ENCODE assay signal across 8 cellular contexts in genomic region chr21:38355992-38356781, GRCh38.
DNase-seq lines count a peak whose midpoint lies in the region; ATAC-seq and TF ChIP-seq lines count a peak whose summit lies in the region.

No MANE protein-coding gene starts in this region.

- H3K9me2 ChIP-seq in PC-3 (replicated peaks; ENCODE audit: low read length) = no peaks in the 10 kb centered on the region

- H3K4me3 Mint-ChIP-seq in activated T-cell treated with anti-CD3 and anti-CD28 coated beads, Interleukin-2, amount 50 U/mL, for 24 hours = no peak overlapping the region
- H3K4me3 Mint-ChIP-seq in nephron progenitor cell = no peak overlapping the region

- H3K27ac ChIP-seq in PC-3 (ENCODE audit: low read length) = no peak overlapping the region
- no peak overlapping the region for H3K27ac ChIP-seq in fibroblast of lung (ENCODE audit: insufficient read depth, low read length)
- no peak overlapping the region for H3K27ac ChIP-seq in stomach

- no peaks in the 10 kb centered on the region for H3K36me3 ChIP-seq in PC-3 (ENCODE audit: low read depth, low read length)
- no peaks in the 10 kb centered on the region for H3K36me3 ChIP-seq in fibroblast of lung (ENCODE audit: control insufficient read depth, insufficient read depth, low read length)
- no peaks in the 10 kb centered on the region for H3K36me3 ChIP-seq in stomach

- no peaks in the 10 kb centered on the region for H3F3A ChIP-seq in PC-3 (ENCODE audit: low read length, unreplicated experiment)

- peaks cover 7% of the 10 kb centered on the region for H3K27me3 Mint-ChIP-seq in activated T-cell treated with anti-CD3 and anti-CD28 coated beads, Interleukin-2, amount 50 U/mL, for 24 hours
- H3K27me3 Mint-ChIP-seq in nephron progenitor cell (ENCODE audit: low read depth, poor library complexity) = peaks cover 18% of the 10 kb centered on the region

- POLR2A ChIA-PET in PC-3 (lab: Charles Lee; ENCODE audit: unreplicated experiment) = no interaction called here

- H2AFZ ChIP-seq in PC-3 (ENCODE audit: low read length) (peak overlapping the region; percentile 24; the same call in 1 of the 2 replicates), fibroblast of lung (ENCODE audit: low read length) (no peak overlapping the region)

- no TSS peak for BruUV-seq in PC-3 (replicated peaks; lab: Mats Ljungman, UMichigan)

- peaks cover 14% of the 10 kb centered on the region for H3K4me1 ChIP-seq in PC-3 (ENCODE audit: insufficient read depth, low read length)
- peaks cover 15% of the 10 kb centered on the region for H3K4me1 ChIP-seq in fibroblast of lung (ENCODE audit: control insufficient read depth, extremely low read depth, insufficient read depth, low read length)
- peaks cover 13 to 24% (median 19%) of the 10 kb centered on the region in 4 donors for H3K4me1 ChIP-seq in stomach

- no peaks in the 10 kb centered on the region for H3K27me3 ChIP-seq in PC-3 (ENCODE audit: low read length)
- no peaks in the 10 kb centered on the region for H3K27me3 ChIP-seq in fibroblast of lung (ENCODE audit: control insufficient read depth, insufficient read depth, low read length)
- peaks cover 0 to 12% (median 0%) of the 10 kb centered on the region in 3 donors for H3K27me3 ChIP-seq in stomach

- H3K27ac Mint-ChIP-seq in activated T-cell treated with anti-CD3 and anti-CD28 coated beads, Interleukin-2, amount 50 U/mL, for 24 hours = no peak overlapping the region
- H3K27ac Mint-ChIP-seq in nephron progenitor cell = no peak overlapping the region

- H3K4me1 Mint-ChIP-seq in activated T-cell treated with anti-CD3 and anti-CD28 coated beads, Interleukin-2, amount 50 U/mL, for 24 hours (ENCODE audit: low read depth) = peaks cover 14% of the 10 kb centered on the region
- peaks cover 43% of the 10 kb centered on the region for H3K4me1 Mint-ChIP-seq in nephron progenitor cell

- H3K79me2 ChIP-seq in PC-3 (ENCODE audit: low read length) = no peaks in the 10 kb centered on the region
- H3K79me2 ChIP-seq in fibroblast of lung (ENCODE audit: control insufficient read depth, insufficient read depth, low read length) = no peaks in the 10 kb centered on the region

- CTCF ChIA-PET in PC-3 (lab: Charles Lee) = interaction anchor here (1.1 kb wide), 1 partner anchor 656 kb away, joined by 3 read pairs; no protein-coding TSS in a partner anchor

- no peaks in the 10 kb centered on the region for H3K36me3 Mint-ChIP-seq in activated T-cell treated with anti-CD3 and anti-CD28 coated beads, Interleukin-2, amount 50 U/mL, for 24 hours (ENCODE audit: low read depth)
- H3K36me3 Mint-ChIP-seq in nephron progenitor cell (ENCODE audit: low read depth) = no peaks in the 10 kb centered on the region

- TF ChIP-seq POLR2A in stomach (IDR thresholded peaks at IDR 0.05) = no peak

- intact Hi-C loops in PC-3 (cut with micrococcal nuclease) = loop anchor here (1.0 to 5.0 kb wide), 5 partner anchors 137 to 656 kb away; no protein-coding TSS in a partner anchor
- intact Hi-C loops in stomach (cut with DNase I; ENCODE audit: low total_unique reads) = loop anchor here (5.0 kb wide), 2 partner anchors 134 to 194 kb away; no protein-coding TSS in a partner anchor

- TF ChIP-seq EP300 in Ishikawa (IDR thresholded peaks at IDR 0.05; ENCODE audit: borderline replicate concordance) (no peak), stomach (IDR thresholded peaks at IDR 0.05) (no peak)

- no peaks in the 10 kb centered on the region for H3K9me3 Mint-ChIP-seq in activated T-cell treated with anti-CD3 and anti-CD28 coated beads, Interleukin-2, amount 50 U/mL, for 24 hours
- H3K9me3 Mint-ChIP-seq in nephron progenitor cell = no peaks in the 10 kb centered on the region

- ATAC-seq in PC-3 = peak; percentile 84

- TF ChIP-seq CTCF in PC-3 (conservative IDR thresholded peaks at IDR 0.05; ENCODE audit: low read depth, low read length) (peak; percentile 97), fibroblast of lung (conservative IDR thresholded peaks at IDR 0.05 in 1 of 2, IDR thresholded peaks at IDR 0.05 in 1 of 2; ENCODE audit: low read depth in 1 of 2, low read length in 2 of 2) (peak; percentile 99), nephron progenitor cell (IDR thresholded peaks at IDR 0.05) (peak; percentile 99), stomach (IDR thresholded peaks at IDR 0.05) (peak in 6 of 7 experiments; percentile 15 to 95 (median 85))

- H3K9me3 ChIP-seq in PC-3 (ENCODE audit: low read length) = no peaks in the 10 kb centered on the region
- no peaks in the 10 kb centered on the region for H3K9me3 ChIP-seq in fibroblast of lung (ENCODE audit: control insufficient read depth, insufficient read depth, low read depth, low read length)
- H3K9me3 ChIP-seq in stomach = no peaks in the 10 kb centered on the region

- H3K4me2 ChIP-seq in PC-3 (ENCODE audit: low read length) (no peak overlapping the region), fibroblast of lung (ENCODE audit: extremely low read depth, insufficient read depth, low read length) (no peak overlapping the region)

- H3K4me3 ChIP-seq in PC-3 (ENCODE audit: low read length) (no peak overlapping the region), fibroblast of lung (replicated peaks in 1 of 4; ENCODE audit: control extremely low read depth in 1 of 4, insufficient read depth in 1 of 4, low read depth in 3 of 4, low read length in 4 of 4) (no peak overlapping the region), stomach (no peak overlapping the region)

- WGBS in stomach, 5 donors = 5 to 11% (median 8%) methylated on average over 19 to 20 of the region's 20 CpGs

- no peaks in the 10 kb centered on the region for H4K20me1 ChIP-seq in PC-3 (ENCODE audit: low read length)
- no peaks in the 10 kb centered on the region for H4K20me1 ChIP-seq in fibroblast of lung (ENCODE audit: control insufficient read depth, extremely low read depth, insufficient read depth, low read length)

- TF ChIP-seq RAD21 in Ishikawa (IDR thresholded peaks at IDR 0.05; ENCODE audit: low read depth) = peak; percentile 97

- DNase-seq in NCI-H2081 (lab: John Stamatoyannopoulos, UW) = peak; percentile 54 to 55
- DNase-seq in NCI-H2081 treated with DMSO at 0.1 percent for 48 hours (lab: John Stamatoyannopoulos, UW) = no peak
- DNase-seq in PC-3 = peak; percentile 87
- peak; percentile 86 for DNase-seq in activated T-cell treated with anti-CD3 and anti-CD28 coated beads, Interleukin-2, amount 50 U/mL, for 24 hours
- DNase-seq in fibroblast of lung (ENCODE audit: low read depth in 2 of 2) = peak; percentile 59 to 60
- DNase-seq in nephron progenitor cell = peak; percentile 93
- DNase-seq in stomach = peak; percentile 84

- H3K9ac ChIP-seq in PC-3 (ENCODE audit: low read length) (no peak overlapping the region), fibroblast of lung (ENCODE audit: insufficient read depth, low read length) (no peak overlapping the region)

TF ChIP-seq in Ishikawa, 13 proteins besides CTCF, POLR2A, EP300 and RAD21:
- TF ChIP-seq USF1 (IDR thresholded peaks at IDR 0.05) = no peak
- no peak for TF ChIP-seq NFIC (IDR thresholded peaks at IDR 0.05)
- TF ChIP-seq YY1 (IDR thresholded peaks at IDR 0.05; ENCODE audit: low read depth) = no peak
- no peak for TF ChIP-seq TEAD4 (IDR thresholded peaks at IDR 0.05)
- no peak for TF ChIP-seq REST (IDR thresholded peaks at IDR 0.05; ENCODE audit: low read depth)
- no peak for TF ChIP-seq CREB1 (IDR thresholded peaks at IDR 0.05; ENCODE audit: low read depth)
- TF ChIP-seq TCF12 (IDR thresholded peaks at IDR 0.05; ENCODE audit: low read depth) = no peak
- no peak for TF ChIP-seq MAX (IDR thresholded peaks at IDR 0.05)
- no peak for TF ChIP-seq ZBTB7A (IDR thresholded peaks at IDR 0.05; ENCODE audit: low read depth)
- no peak for TF ChIP-seq FOXM1 (IDR thresholded peaks at IDR 0.05; ENCODE audit: borderline replicate concordance, low read depth)
- TF ChIP-seq CEBPB (IDR thresholded peaks at IDR 0.05) = no peak
- no peak for TF ChIP-seq EGR1 (IDR thresholded peaks at IDR 0.05)
- no peak for TF ChIP-seq TAF1 (IDR thresholded peaks at IDR 0.05; ENCODE audit: low read depth)
